Comparison of ENCODE assay signal across 20 cellular contexts in genomic region chr13:88071371-88071770, GRCh38.
DNase-seq lines count a peak whose midpoint lies in the region; ATAC-seq and TF ChIP-seq lines count a peak whose summit lies in the region.
"Had no signal": no experiment of that assay in that cellular context is flagged by ENCODE, and none has a peak within 500 bp of the region (broad histone marks: within the 10 kb centered on the region; RNA-seq: fewer than 3 reads in every experiment).

No MANE protein-coding gene starts in this region.

- no peak for TF ChIP-seq POLR2A in Peyer's patch (IDR thresholded peaks at IDR 0.05)

- H3K36me3 ChIP-seq in A673 (ENCODE audit: insufficient read depth, low read length, poor library complexity, severe bottlenecking) (no peaks in the 10 kb centered on the region), Peyer's patch (no peaks in the 10 kb centered on the region)
- H3K36me3 ChIP-seq: BE2C, MG63, SJCRH30 had no signal

- H3K4me3 ChIP-seq in A673 (ENCODE audit: low read depth, low read length, poor library complexity, severe bottlenecking): no peak overlapping the region
- no peak overlapping the region for H3K4me3 ChIP-seq in Peyer's patch
- H3K4me3 ChIP-seq: A549, MG63, SJCRH30 had no signal

- POLR2A ChIA-PET in A673 (lab: Charles Lee; ENCODE audit: low non-redundant PET): no interaction called here

- H3K4me1 Mint-ChIP-seq in chondrocyte (ENCODE audit: low read depth): peaks cover 7% of the 10 kb centered on the region
- H3K4me1 Mint-ChIP-seq: CD4-positive, CD25-positive, alpha-beta regulatory T cell; T-cell had no signal

- no peak overlapping the region for H3K4me3 Mint-ChIP-seq in chondrocyte (ENCODE audit: unreplicated experiment)
- H3K4me3 Mint-ChIP-seq: CD4-positive, CD25-positive, alpha-beta regulatory T cell; T-cell had no signal

- H3K27me3 ChIP-seq in A673 (replicated peaks; ENCODE audit: insufficient read depth, low read depth, low read length, poor library complexity) (no peaks in the 10 kb centered on the region), foreskin keratinocyte (no peaks in the 10 kb centered on the region), Peyer's patch (no peaks in the 10 kb centered on the region)
- H3K27me3 ChIP-seq: BE2C, MG63, SJCRH30 had no signal

- TF ChIP-seq CTCF in A673 (conservative IDR thresholded peaks at IDR 0.05; ENCODE audit: low read depth, low read length) (no peak), foreskin keratinocyte (conservative IDR thresholded peaks at IDR 0.05) (no peak), Peyer's patch (IDR thresholded peaks at IDR 0.05) (no peak), chondrocyte (IDR thresholded peaks at IDR 0.05) (no peak)

- intact Hi-C loops in A673 (cut with micrococcal nuclease; ENCODE audit: unreplicated experiment): no loop called here

- no peaks in the 10 kb centered on the region for H3K27me3 Mint-ChIP-seq in chondrocyte (ENCODE audit: low read depth)
- H3K27me3 Mint-ChIP-seq: CD4-positive, CD25-positive, alpha-beta regulatory T cell; T-cell had no signal

- H3K27ac ChIP-seq in A673 (ENCODE audit: low read depth, low read length, poor library complexity, severe bottlenecking) (peak overlapping the region; percentile 68), foreskin keratinocyte (no peak overlapping the region), Peyer's patch (no peak overlapping the region)
- H3K27ac ChIP-seq: A549, SJCRH30 had no signal

- no peaks in the 10 kb centered on the region for H3K36me3 Mint-ChIP-seq in chondrocyte (ENCODE audit: low read depth)
- H3K36me3 Mint-ChIP-seq: CD4-positive, CD25-positive, alpha-beta regulatory T cell; T-cell had no signal

- BruUV-seq in A673 (replicated peaks; lab: Mats Ljungman, UMichigan): no TSS peak

- H3K9me3 Mint-ChIP-seq in chondrocyte (ENCODE audit: low read depth): no peaks in the 10 kb centered on the region

- no peak overlapping the region for H3K27ac Mint-ChIP-seq in chondrocyte (ENCODE audit: unreplicated experiment)
- H3K27ac Mint-ChIP-seq: CD4-positive, CD25-positive, alpha-beta regulatory T cell; T-cell had no signal

- ATAC-seq in foreskin keratinocyte: peak; percentile 45
- ATAC-seq: A549, T-cell had no signal

- H3K9me3 ChIP-seq in A673 (ENCODE audit: low read depth, low read length, poor library complexity, severe bottlenecking) (no peaks in the 10 kb centered on the region), Peyer's patch (no peaks in the 10 kb centered on the region)
- H3K9me3 ChIP-seq: A549, BE2C, MG63, SJCRH30 had no signal

- DNase-seq in A673 (ENCODE audit: low spot score) (peak; percentile 86), HT1080 (ENCODE audit: low read depth) (peak; percentile 63), NCI-H226 (peak; percentile 7), foreskin keratinocyte (peak in 1 of 2 donors; percentile 4), NCI-H526 treated with DMSO at 0.1 percent for 48 hours (lab: John Stamatoyannopoulos, UW) (no peak), DMS 273 treated with DMSO at 0.1 percent for 48 hours (lab: John Stamatoyannopoulos, UW) (no peak), Peyer's patch (no peak), chondrocyte (ENCODE audit: low spot score) (no peak)
- DNase-seq: BE2C; CD4-positive, CD25-positive, alpha-beta regulatory T cell; DMS79; H7; Kasumi-1; MG63; NCI-H1694 treated with DMSO at 0.1 percent for 48 hours; NCI-H446 treated with DMSO at 0.1 percent for 48 hours; NCI-H69; SJCRH30; T-cell had no signal

- CTCF ChIA-PET in A673 (lab: Charles Lee): no interaction called here

- peaks cover 12% of the 10 kb centered on the region for H3K4me1 ChIP-seq in A673 (ENCODE audit: insufficient read depth, low read length, poor library complexity, severe bottlenecking)
- H3K4me1 ChIP-seq in foreskin keratinocyte: no peaks in the 10 kb centered on the region
- no peaks in the 10 kb centered on the region for H3K4me1 ChIP-seq in Peyer's patch
- H3K4me1 ChIP-seq: A549, SJCRH30 had no signal

Comparison
In these comparisons a context has a peak if more than half of its experiments do, and no peak if none do; other contexts are left out.
1. DNase-seq: peak in A673 (single experiment), HT1080 (single experiment) and NCI-H226 (single experiment); none in NCI-H526 treated with DMSO at 0.1 percent for 48 hours (single experiment), DMS 273 treated with DMSO at 0.1 percent for 48 hours (single experiment), Peyer's patch (0 of 3) and chondrocyte (single experiment).